ENCODE assay signal across 1 cellular context in the genomic region with DNA sequence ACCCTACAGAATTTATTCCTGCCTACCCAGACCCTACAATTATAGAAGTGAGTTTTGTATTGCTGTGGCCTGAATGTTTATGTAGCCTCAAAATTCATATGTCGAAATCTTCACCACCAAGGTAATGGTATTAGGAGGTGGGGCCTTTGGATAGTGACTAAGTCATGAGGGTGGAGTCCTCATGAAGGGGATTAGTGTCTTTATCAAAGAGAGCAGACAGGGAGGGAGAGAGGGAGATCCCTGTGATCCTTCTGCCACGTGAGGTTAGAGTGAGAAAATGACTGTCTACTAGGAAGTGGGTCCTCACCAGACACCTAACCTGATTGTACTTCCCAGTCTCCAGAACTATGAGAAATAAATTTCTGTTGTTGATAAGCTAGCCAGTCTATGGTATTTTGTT.
A peak's percentile ranks its signal among the peaks of the same experiment; 100 is the strongest.
TF ChIP-seq lines count a peak whose summit lies in the region.

No MANE protein-coding gene starts in this region.

TF ChIP-seq in K562, 482 proteins besides CTCF, POLR2A, EP300 and RAD21 (continued from another document and continues in another):
- TF ChIP-seq, protein P1, sequence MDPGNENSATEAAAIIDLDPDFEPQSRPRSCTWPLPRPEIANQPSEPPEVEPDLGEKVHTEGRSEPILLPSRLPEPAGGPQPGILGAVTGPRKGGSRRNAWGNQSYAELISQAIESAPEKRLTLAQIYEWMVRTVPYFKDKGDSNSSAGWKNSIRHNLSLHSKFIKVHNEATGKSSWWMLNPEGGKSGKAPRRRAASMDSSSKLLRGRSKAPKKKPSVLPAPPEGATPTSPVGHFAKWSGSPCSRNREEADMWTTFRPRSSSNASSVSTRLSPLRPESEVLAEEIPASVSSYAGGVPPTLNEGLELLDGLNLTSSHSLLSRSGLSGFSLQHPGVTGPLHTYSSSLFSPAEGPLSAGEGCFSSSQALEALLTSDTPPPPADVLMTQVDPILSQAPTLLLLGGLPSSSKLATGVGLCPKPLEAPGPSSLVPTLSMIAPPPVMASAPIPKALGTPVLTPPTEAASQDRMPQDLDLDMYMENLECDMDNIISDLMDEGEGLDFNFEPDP (CRISPR knock-in tag; IDR thresholded peaks at IDR 0.05), result no peak
- TF ChIP-seq ZFP1 (CRISPR knock-in tag; IDR thresholded peaks at IDR 0.05) (no peak), TARDBP (IDR thresholded peaks at IDR 0.05) (no peak), FIP1L1 (IDR thresholded peaks at IDR 0.05; ENCODE audit: low read depth, low read length, poor library complexity, severe bottlenecking) (no peak), KDM2B (CRISPR knock-in tag; IDR thresholded peaks at IDR 0.05) (no peak), ZNF133 (CRISPR knock-in tag; IDR thresholded peaks at IDR 0.05) (no peak), TAF9B (IDR thresholded peaks at IDR 0.05; ENCODE audit: partially characterized antibody) (no peak), ZNF316 (IDR thresholded peaks at IDR 0.05) (no peak), PHB (CRISPR knock-in tag; IDR thresholded peaks at IDR 0.05) (no peak), SAFB (IDR thresholded peaks at IDR 0.05; ENCODE audit: borderline replicate concordance, low read depth, low read length) (no peak), ZNF584 (CRISPR knock-in tag; IDR thresholded peaks at IDR 0.05; ENCODE audit: low read depth) (no peak), POU5F1 (IDR thresholded peaks at IDR 0.05; ENCODE audit: borderline replicate concordance, low read depth, low read length, partially characterized antibody) (no peak), RBM15 (IDR thresholded peaks at IDR 0.05; ENCODE audit: insufficient read depth, low read length) (no peak), IFI16 (CRISPR knock-in tag; IDR thresholded peaks at IDR 0.05) (no peak), PHF21A (IDR thresholded peaks at IDR 0.05; ENCODE audit: borderline replicate concordance, low read depth) (no peak), CREB1 (IDR thresholded peaks at IDR 0.05) (no peak), CREB1 (CRISPR knock-in tag; IDR thresholded peaks at IDR 0.05) (no peak), DDX20 (tag; IDR thresholded peaks at IDR 0.05; ENCODE audit: low read depth) (no peak), ILF3 (IDR thresholded peaks at IDR 0.05; ENCODE audit: borderline replicate concordance) (no peak), NFXL1 (CRISPR knock-in tag; IDR thresholded peaks at IDR 0.05) (no peak), SIRT6 (IDR thresholded peaks at IDR 0.05; ENCODE audit: low read depth, low read length) (no peak), EP400 (IDR thresholded peaks at IDR 0.05) (no peak), FOS (IDR thresholded peaks at IDR 0.05; ENCODE audit: extremely low read depth, insufficient read length) (no peak), KDM1A (IDR thresholded peaks at IDR 0.05) (0 out of 4 replicates have a peak, but pooled peaks of 1 of the 2 experiments have one; percentile 41), ZNF444 (CRISPR knock-in tag; IDR thresholded peaks at IDR 0.05) (no peak), MYBL2 (IDR thresholded peaks at IDR 0.05; ENCODE audit: low read depth) (no peak), MYBL2 (CRISPR knock-in tag; IDR thresholded peaks at IDR 0.05; ENCODE audit: borderline replicate concordance) (no peak), ZNF561 (CRISPR knock-in tag; conservative IDR thresholded peaks at IDR 0.05) (no peak), ZNF696 (CRISPR knock-in tag; conservative IDR thresholded peaks at IDR 0.05) (no peak), FOXA1 (IDR thresholded peaks at IDR 0.05; ENCODE audit: borderline replicate concordance) (no peak), ZNF551 (CRISPR knock-in tag; IDR thresholded peaks at IDR 0.05) (no peak), RNF2 (IDR thresholded peaks at IDR 0.05) (no peak), NCOA1 (IDR thresholded peaks at IDR 0.05; ENCODE audit: low read depth) (no peak; the same call in 1 of the 2 replicates), HNRNPLL (IDR thresholded peaks at IDR 0.05; ENCODE audit: low read depth, low read length, poor library complexity, severe bottlenecking) (no peak)
- TF ChIP-seq, protein P2, sequence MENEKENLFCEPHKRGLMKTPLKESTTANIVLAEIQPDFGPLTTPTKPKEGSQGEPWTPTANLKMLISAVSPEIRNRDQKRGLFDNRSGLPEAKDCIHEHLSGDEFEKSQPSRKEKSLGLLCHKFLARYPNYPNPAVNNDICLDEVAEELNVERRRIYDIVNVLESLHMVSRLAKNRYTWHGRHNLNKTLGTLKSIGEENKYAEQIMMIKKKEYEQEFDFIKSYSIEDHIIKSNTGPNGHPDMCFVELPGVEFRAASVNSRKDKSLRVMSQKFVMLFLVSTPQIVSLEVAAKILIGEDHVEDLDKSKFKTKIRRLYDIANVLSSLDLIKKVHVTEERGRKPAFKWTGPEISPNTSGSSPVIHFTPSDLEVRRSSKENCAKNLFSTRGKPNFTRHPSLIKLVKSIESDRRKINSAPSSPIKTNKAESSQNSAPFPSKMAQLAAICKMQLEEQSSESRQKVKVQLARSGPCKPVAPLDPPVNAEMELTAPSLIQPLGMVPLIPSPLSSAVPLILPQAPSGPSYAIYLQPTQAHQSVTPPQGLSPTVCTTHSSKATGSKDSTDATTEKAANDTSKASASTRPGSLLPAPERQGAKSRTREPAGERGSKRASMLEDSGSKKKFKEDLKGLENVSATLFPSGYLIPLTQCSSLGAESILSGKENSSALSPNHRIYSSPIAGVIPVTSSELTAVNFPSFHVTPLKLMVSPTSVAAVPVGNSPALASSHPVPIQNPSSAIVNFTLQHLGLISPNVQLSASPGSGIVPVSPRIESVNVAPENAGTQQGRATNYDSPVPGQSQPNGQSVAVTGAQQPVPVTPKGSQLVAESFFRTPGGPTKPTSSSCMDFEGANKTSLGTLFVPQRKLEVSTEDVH (IDR thresholded peaks at IDR 0.05; ENCODE audit: low read depth, partially characterized antibody), result no peak
- TF ChIP-seq, protein P3, sequence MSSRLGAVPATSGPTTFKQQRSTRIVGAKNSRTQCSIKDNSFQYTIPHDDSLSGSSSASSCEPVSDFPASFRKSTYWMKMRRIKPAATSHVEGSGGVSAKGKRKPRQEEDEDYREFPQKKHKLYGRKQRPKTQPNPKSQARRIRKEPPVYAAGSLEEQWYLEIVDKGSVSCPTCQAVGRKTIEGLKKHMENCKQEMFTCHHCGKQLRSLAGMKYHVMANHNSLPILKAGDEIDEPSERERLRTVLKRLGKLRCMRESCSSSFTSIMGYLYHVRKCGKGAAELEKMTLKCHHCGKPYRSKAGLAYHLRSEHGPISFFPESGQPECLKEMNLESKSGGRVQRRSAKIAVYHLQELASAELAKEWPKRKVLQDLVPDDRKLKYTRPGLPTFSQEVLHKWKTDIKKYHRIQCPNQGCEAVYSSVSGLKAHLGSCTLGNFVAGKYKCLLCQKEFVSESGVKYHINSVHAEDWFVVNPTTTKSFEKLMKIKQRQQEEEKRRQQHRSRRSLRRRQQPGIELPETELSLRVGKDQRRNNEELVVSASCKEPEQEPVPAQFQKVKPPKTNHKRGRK (tag; IDR thresholded peaks at IDR 0.05), result no peak
- TF ChIP-seq, protein P4, sequence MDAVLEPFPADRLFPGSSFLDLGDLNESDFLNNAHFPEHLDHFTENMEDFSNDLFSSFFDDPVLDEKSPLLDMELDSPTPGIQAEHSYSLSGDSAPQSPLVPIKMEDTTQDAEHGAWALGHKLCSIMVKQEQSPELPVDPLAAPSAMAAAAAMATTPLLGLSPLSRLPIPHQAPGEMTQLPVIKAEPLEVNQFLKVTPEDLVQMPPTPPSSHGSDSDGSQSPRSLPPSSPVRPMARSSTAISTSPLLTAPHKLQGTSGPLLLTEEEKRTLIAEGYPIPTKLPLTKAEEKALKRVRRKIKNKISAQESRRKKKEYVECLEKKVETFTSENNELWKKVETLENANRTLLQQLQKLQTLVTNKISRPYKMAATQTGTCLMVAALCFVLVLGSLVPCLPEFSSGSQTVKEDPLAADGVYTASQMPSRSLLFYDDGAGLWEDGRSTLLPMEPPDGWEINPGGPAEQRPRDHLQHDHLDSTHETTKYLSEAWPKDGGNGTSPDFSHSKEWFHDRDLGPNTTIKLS (IDR thresholded peaks at IDR 0.05; ENCODE audit: borderline replicate concordance, low read depth), result no peak
- TF ChIP-seq, protein P5, sequence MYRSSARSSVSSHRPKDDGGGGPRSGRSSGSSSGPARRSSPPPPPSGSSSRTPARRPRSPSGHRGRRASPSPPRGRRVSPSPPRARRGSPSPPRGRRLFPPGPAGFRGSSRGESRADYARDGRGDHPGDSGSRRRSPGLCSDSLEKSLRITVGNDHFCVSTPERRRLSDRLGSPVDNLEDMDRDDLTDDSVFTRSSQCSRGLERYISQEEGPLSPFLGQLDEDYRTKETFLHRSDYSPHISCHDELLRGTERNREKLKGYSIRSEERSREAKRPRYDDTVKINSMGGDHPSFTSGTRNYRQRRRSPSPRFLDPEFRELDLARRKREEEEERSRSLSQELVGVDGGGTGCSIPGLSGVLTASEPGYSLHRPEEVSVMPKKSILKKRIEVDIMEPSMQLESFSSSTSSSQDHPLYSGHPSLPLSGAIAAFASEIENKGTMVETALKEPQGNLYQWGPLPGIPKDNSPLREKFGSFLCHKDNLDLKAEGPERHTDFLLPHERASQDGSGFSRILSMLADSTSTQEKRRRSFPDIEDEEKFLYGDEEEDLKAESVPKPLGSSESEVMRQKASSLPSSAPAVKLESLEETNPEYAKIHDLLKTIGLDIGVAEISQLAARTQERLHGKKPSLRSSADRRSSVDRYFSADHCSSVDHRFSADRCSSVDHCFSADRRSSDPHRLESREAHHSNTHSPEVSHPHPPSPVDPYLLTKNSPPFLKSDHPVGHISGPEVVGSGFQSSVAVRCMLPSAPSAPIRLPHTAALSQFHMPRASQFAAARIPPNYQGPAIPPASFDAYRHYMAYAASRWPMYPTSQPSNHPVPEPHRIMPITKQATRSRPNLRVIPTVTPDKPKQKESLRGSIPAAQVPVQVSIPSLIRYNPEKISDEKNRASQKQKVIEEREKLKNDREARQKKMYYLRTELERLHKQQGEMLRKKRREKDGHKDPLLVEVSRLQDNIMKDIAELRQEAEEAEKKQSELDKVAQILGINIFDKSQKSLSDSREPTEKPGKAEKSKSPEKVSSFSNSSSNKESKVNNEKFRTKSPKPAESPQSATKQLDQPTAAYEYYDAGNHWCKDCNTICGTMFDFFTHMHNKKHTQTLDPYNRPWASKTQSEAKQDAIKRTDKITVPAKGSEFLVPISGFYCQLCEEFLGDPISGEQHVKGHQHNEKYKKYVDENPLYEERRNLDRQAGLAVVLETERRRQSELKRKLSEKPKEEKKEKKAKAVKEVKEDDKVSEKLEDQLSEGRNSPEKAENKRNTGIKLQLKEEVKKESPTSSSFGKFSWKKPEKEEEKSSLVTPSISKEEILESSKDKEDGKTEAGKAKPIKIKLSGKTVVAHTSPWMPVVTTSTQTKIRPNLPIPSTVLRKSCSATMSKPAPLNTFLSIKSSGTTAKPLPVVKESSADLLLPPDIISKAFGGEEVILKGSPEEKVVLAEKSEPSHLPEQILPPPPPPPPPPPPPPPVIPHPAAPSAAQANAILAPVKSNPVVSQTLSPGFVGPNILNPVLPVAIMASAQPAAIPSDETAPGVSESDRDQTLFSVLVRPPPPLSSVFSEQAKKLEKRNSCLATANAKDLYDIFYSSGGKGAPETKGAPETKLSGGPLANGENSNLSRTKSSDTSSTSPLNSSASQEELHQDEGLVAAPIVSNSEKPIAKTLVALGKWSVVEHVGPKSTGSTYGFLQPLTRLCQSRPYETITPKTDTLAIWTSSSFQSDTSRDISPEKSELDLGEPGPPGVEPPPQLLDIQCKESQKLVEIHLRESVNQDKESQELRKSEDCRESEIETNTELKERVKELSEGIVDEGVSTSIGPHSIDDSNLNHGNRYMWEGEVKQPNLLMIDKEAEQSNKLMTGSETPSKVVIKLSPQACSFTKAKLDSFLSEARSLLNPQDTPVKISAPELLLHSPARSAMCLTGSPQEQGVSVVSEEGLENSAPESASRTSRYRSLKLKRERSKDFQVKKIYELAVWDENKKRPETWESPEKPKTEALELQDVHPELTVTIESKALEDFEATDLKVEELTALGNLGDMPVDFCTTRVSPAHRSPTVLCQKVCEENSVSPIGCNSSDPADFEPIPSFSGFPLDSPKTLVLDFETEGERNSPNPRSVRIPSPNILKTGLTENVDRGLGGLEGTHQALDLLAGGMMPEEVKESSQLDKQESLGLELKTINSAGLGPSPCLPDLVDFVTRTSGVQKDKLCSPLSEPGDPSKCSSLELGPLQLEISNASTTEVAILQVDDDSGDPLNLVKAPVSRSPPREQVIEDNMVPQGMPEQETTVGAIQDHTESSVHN (IDR thresholded peaks at IDR 0.05; ENCODE audit: borderline replicate concordance in 1 of 2, low read depth in 1 of 2), result no peak
- TF ChIP-seq, protein P6, sequence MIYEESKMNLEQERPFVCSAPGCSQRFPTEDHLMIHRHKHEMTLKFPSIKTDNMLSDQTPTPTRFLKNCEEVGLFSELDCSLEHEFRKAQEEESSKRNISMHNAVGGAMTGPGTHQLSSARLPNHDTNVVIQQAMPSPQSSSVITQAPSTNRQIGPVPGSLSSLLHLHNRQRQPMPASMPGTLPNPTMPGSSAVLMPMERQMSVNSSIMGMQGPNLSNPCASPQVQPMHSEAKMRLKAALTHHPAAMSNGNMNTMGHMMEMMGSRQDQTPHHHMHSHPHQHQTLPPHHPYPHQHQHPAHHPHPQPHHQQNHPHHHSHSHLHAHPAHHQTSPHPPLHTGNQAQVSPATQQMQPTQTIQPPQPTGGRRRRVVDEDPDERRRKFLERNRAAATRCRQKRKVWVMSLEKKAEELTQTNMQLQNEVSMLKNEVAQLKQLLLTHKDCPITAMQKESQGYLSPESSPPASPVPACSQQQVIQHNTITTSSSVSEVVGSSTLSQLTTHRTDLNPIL (CRISPR knock-in tag; IDR thresholded peaks at IDR 0.05), result no peak
- TF ChIP-seq, protein P7, sequence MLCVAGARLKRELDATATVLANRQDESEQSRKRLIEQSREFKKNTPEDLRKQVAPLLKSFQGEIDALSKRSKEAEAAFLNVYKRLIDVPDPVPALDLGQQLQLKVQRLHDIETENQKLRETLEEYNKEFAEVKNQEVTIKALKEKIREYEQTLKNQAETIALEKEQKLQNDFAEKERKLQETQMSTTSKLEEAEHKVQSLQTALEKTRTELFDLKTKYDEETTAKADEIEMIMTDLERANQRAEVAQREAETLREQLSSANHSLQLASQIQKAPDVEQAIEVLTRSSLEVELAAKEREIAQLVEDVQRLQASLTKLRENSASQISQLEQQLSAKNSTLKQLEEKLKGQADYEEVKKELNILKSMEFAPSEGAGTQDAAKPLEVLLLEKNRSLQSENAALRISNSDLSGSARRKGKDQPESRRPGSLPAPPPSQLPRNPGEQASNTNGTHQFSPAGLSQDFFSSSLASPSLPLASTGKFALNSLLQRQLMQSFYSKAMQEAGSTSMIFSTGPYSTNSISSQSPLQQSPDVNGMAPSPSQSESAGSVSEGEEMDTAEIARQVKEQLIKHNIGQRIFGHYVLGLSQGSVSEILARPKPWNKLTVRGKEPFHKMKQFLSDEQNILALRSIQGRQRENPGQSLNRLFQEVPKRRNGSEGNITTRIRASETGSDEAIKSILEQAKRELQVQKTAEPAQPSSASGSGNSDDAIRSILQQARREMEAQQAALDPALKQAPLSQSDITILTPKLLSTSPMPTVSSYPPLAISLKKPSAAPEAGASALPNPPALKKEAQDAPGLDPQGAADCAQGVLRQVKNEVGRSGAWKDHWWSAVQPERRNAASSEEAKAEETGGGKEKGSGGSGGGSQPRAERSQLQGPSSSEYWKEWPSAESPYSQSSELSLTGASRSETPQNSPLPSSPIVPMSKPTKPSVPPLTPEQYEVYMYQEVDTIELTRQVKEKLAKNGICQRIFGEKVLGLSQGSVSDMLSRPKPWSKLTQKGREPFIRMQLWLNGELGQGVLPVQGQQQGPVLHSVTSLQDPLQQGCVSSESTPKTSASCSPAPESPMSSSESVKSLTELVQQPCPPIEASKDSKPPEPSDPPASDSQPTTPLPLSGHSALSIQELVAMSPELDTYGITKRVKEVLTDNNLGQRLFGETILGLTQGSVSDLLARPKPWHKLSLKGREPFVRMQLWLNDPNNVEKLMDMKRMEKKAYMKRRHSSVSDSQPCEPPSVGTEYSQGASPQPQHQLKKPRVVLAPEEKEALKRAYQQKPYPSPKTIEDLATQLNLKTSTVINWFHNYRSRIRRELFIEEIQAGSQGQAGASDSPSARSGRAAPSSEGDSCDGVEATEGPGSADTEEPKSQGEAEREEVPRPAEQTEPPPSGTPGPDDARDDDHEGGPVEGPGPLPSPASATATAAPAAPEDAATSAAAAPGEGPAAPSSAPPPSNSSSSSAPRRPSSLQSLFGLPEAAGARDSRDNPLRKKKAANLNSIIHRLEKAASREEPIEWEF (CRISPR knock-in tag; IDR thresholded peaks at IDR 0.05), result no peak
